Comparison of ENCODE assay signal across 8 cellular contexts in the genomic region with DNA sequence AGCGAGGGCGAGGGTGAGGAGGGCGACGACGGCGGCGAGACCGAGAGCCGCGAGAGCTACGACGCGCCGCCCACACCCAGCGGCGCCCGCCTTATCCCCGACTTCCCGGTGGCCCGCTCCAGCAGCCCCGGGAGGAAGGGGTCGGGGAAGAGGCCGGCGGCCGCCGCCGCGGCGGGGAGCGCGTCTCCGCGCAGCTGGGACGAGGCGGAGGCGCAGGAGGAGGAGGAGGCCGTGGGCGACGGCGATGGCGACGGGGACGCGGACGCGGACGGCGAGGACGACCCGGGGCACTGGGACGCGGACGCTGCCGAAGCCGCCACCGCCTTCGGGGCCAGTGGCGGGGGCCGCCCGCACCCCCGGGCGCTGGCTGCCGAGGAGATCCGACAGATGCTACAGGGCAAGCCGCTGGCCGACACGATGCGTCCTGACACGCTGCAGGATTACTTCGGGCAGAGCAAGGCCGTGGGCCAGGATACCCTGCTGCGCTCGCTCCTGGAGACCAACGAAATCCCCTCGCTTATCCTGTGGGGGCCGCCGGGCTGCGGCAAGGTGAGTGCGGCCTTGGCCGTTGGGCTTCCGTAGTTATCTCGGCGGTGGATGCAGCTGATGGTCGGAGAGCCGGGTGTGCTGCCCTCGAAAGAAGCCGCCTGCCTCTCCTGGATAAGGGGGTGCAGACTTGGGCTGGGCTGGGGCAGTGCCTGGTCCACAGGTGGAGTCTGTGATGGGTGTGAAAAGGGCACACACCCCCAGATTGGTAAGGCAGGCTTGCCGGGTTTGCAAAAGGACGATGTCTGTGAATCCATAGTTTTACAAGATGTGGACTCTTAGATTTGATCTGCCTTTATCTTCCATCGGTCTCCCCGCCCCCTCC. TPM values are rescaled to one million over a fixed set of nuclear protein-coding genes. Genes with fewer than 3 reads are reported as not detected.
DNase-seq lines count a peak whose midpoint lies in the region; ATAC-seq, FAIRE-seq and TF ChIP-seq lines count a peak whose summit lies in the region.

No MANE protein-coding gene starts in this region.

- peak overlapping the region; percentile 96 for H3K4me3 ChIP-seq in mesodermal cell (ENCODE audit: extremely low read depth, insufficient read depth, low read length, poor library complexity, severe bottlenecking)
- H3K4me3 ChIP-seq in stomach: peak overlapping the region; percentile 90 to 92 (median 91)

- TF ChIP-seq EP300 in stomach (IDR thresholded peaks at IDR 0.05): no peak

- peak; percentile 26 for FAIRE-seq in HTR-8/SVneo (lab: Jason Lieb, UNC)

- intact Hi-C loops in stomach (cut with DNase I; ENCODE audit: low total_unique reads): no loop called here

- H3K9me3 ChIP-seq in mesodermal cell (ENCODE audit: control insufficient read depth, low read length): no peaks in the 10 kb centered on the region
- H3K9me3 ChIP-seq in stomach: no peaks in the 10 kb centered on the region

- peak overlapping the region; percentile 87 for H3K27ac ChIP-seq in VCaP
- H3K27ac ChIP-seq in mesodermal cell (ENCODE audit: low read depth, low read length, severe bottlenecking): peak overlapping the region; percentile 86
- H3K27ac ChIP-seq in stomach: peak overlapping the region; percentile 92 to 96 (median 94)

- DNase-seq in ELF-1 (ENCODE audit: low read depth, low spot score) (peak; percentile 53), HTR-8/SVneo (ENCODE audit: insufficient read length, low spot score) (peak; percentile 30), stomach (peak; percentile 53), NCI-H2107 (lab: John Stamatoyannopoulos, UW) (no peak)
- DNase-seq in effector CD4-positive, alpha-beta T cell: peak; percentile 14

- no peak for TF ChIP-seq POLR2A in stomach (IDR thresholded peaks at IDR 0.05)

- H3K4me1 ChIP-seq in mesodermal cell (ENCODE audit: control insufficient read depth, insufficient read depth, low read length, poor library complexity, severe bottlenecking) (peaks cover 3% of the 10 kb centered on the region), stomach (peaks cover 25 to 50% (median 45%) of the 10 kb centered on the region in 4 donors)

- H3K27me3 ChIP-seq in stomach: no peaks in the 10 kb centered on the region

- 0 to 1% methylated on average over 50 to 76 of the region's 91 CpGs for WGBS in mesodermal cell (ENCODE audit: insufficient coverage in 2 of 2), 2 experiments
- 0% methylated on average over 14 to 91 of the region's 91 CpGs for WGBS in stomach, 5 donors

- H3K36me3 ChIP-seq in mesodermal cell (ENCODE audit: control insufficient read depth, insufficient read depth, low read length) (peaks cover 15% of the 10 kb centered on the region), stomach (peaks cover 0 to 11% (median 4%) of the 10 kb centered on the region in 4 donors)

- peak; percentile 3 for ATAC-seq in GM21367 (IDR thresholded peaks at IDR 0.05; ENCODE audit: unreplicated experiment)

- TF ChIP-seq CTCF in VCaP (conservative IDR thresholded peaks at IDR 0.05) (no peak), stomach (IDR thresholded peaks at IDR 0.05) (no peak)

RNA-seq across cellular contexts. Expression of a gene that starts 0.9 kb away (rescaled TPM):
- polyA plus RNA-seq in mesodermal cell (2013, experiment 1 of 2): 34.2 TPM
- 31.3 TPM for polyA plus RNA-seq in mesodermal cell (2013, experiment 2 of 2)
- total RNA-seq in stomach: 100 to 1,000 TPM in 1 of 5 donors, 10 to 100 TPM in 4; 29.7 to 196 (median 39.7) TPM
- 10 to 100 TPM; 32.2 to 51.4 (median 37.3) TPM for polyA plus RNA-seq in stomach

RNA-seq across cellular contexts. Expression of a gene that starts 15.4 kb away (rescaled TPM):
- polyA plus RNA-seq in mesodermal cell (2013, experiment 1 of 2): 0.22 TPM
- polyA plus RNA-seq in mesodermal cell (2013, experiment 2 of 2): 0.25 TPM
- 1 to 10 TPM in 1 of 5 donors, under 1 TPM in 1, not detected in 3; 0.87 to 1.3 TPM for total RNA-seq in stomach
- under 1 TPM; 0.12 to 0.43 (median 0.15) TPM for polyA plus RNA-seq in stomach
